Comparison of ENCODE assay signal across 25 cellular contexts in genomic region chr3:10337323-10338163, GRCh38. TPM values are rescaled to one million over a fixed set of nuclear protein-coding genes. Genes with fewer than 3 reads are reported as not detected.
DNase-seq lines count a peak whose midpoint lies in the region; FAIRE-seq and TF ChIP-seq lines count a peak whose summit lies in the region.
"Had no signal": no experiment of that assay in that cellular context is flagged by ENCODE, and none has a peak within 500 bp of the region (broad histone marks: within the 10 kb centered on the region; RNA-seq: fewer than 3 reads in every experiment).

No MANE protein-coding gene starts in this region.

- TF ChIP-seq CTCF in DOHH2 (IDR thresholded peaks at IDR 0.05; ENCODE audit: low read depth, low read length, poor library complexity, severe bottlenecking), result peak; percentile 8
- no peak for TF ChIP-seq CTCF in GM10266 (IDR thresholded peaks at IDR 0.05; ENCODE audit: control insufficient read depth, insufficient read depth, low read depth, missing control alignments)
- TF ChIP-seq CTCF in brain microvascular endothelial cell (IDR thresholded peaks at IDR 0.05; ENCODE audit: low read depth, low read length, missing control alignments), result no peak

- peak overlapping the region in 2 of 10 experiments; percentile 5 to 6; a peak in 1 of 20 replicates for H3K4me3 ChIP-seq in BLaER1 treated with 17β-estradiol and CSF1 and Interleukin-3, amounts not matched to agents 10 nM and 100 nM
- no peak overlapping the region for H3K4me3 ChIP-seq in DOHH2 (ENCODE audit: low read length)
- H3K4me3 ChIP-seq in small intestine (ENCODE audit: low read depth in 1 of 2, low read length in 2 of 2), result no peak overlapping the region
- no peak overlapping the region for H3K4me3 ChIP-seq in brain microvascular endothelial cell (ENCODE audit: low read depth, low read length)
- H3K4me3 ChIP-seq: heart left ventricle had no signal

- WGBS in small intestine, 3 donors, result 49 to 63% (median 58%) methylated on average over 14 to 20 of the region's 20 CpGs

- H3K36me3 ChIP-seq in BLaER1 treated with 17β-estradiol and CSF1 and Interleukin-3, amounts not matched to agents 10 nM and 100 nM, result peaks cover 0 to 24% (median 0%) of the 10 kb centered on the region in 11 experiments; a peak in 5 of 22 replicates
- H3K36me3 ChIP-seq in DOHH2 (ENCODE audit: control insufficient read depth, low read length) (no peaks in the 10 kb centered on the region), small intestine (ENCODE audit: control insufficient read depth in 2 of 2, insufficient read depth in 2 of 2, low read length in 2 of 2) (no peaks in the 10 kb centered on the region), brain microvascular endothelial cell (replicated peaks) (no peaks in the 10 kb centered on the region)
- H3K36me3 ChIP-seq: heart left ventricle had no signal

- 0 out of 22 replicates have a peak, but pooled peaks cover 0 to 5% (median 0%) of the 10 kb centered on the region in 11 experiments for H4K20me1 ChIP-seq in BLaER1 treated with 17β-estradiol and CSF1 and Interleukin-3, amounts not matched to agents 10 nM and 100 nM
- H4K20me1 ChIP-seq in DOHH2 (ENCODE audit: control insufficient read depth, insufficient read depth, low read depth, low read length), result no peaks in the 10 kb centered on the region

- in situ Hi-C loops in brain microvascular endothelial cell (cut with HindIII; ENCODE audit: low pct_ligation_motif_present, low sequenced_read_pairs), result no loop called here

- H3K4me2 ChIP-seq in BLaER1 treated with 17β-estradiol and CSF1 and Interleukin-3, amounts not matched to agents 10 nM and 100 nM, result peak overlapping the region; percentile 82 to 99 (median 94)
- H3K4me2 ChIP-seq in DOHH2 (ENCODE audit: low read length), result no peak overlapping the region

- H3K79me2 ChIP-seq in DOHH2 (ENCODE audit: control insufficient read depth, low read length), result no peaks in the 10 kb centered on the region
- H3K79me2 ChIP-seq: parathyroid adenoma had no signal

- H3K9me3 ChIP-seq in BLaER1 treated with 17β-estradiol and CSF1 and Interleukin-3, amounts not matched to agents 10 nM and 100 nM (replicated peaks in 1 of 11), result no peaks in the 10 kb centered on the region
- no peaks in the 10 kb centered on the region for H3K9me3 ChIP-seq in DOHH2 (ENCODE audit: control insufficient read depth, insufficient read depth, low read length)
- H3K9me3 ChIP-seq in small intestine (ENCODE audit: control insufficient read depth, low read depth), result no peaks in the 10 kb centered on the region
- H3K9me3 ChIP-seq: heart left ventricle had no signal

- DNase-seq in NCI-H510A (lab: John Stamatoyannopoulos, UW) (peak; percentile 29), left kidney (ENCODE audit: low read depth, low spot score) (peak; percentile 23), GM10266 (ENCODE audit: extremely low spot score) (no peak), small intestine (no peak), brain microvascular endothelial cell (no peak)
- DNase-seq: activated CD4-positive, CD25-positive, alpha-beta regulatory T cell treated with anti-CD3 and anti-CD28 coated beads, Interleukin-2, amount 50 U/mL, for 72 hours; activated CD8-positive, alpha-beta memory T cell treated with anti-CD3 and anti-CD28 coated beads for 24 hours; activated naive CD4-positive, alpha-beta T cell treated with anti-CD3 and anti-CD28 coated beads for 36 hours; activated T-cell treated with anti-CD3 and anti-CD28 coated beads, Interleukin-2, amount 50 U/mL, for 48 hours; aorta; CD4-positive, CD25-positive, alpha-beta regulatory T cell; DMS153; Kasumi-1; left cardiac atrium; natural killer cell; NCI-H1048; NCI-H2081 treated with DMSO at 0.1 percent for 48 hours; right cardiac atrium; stimulated activated CD8-positive, alpha-beta memory T cell treated with anti-CD3 and anti-CD28 coated beads, Interleukin-4, amount 100 ng/mL, for 48 hours; T-cell had no signal

- no peak for FAIRE-seq in small intestine (lab: Jason Lieb, UNC)
- FAIRE-seq: GM12891 had no signal

- no peaks in the 10 kb centered on the region for H3K27me3 ChIP-seq in BLaER1 treated with 17β-estradiol and CSF1 and Interleukin-3, amounts not matched to agents 10 nM and 100 nM
- H3K27me3 ChIP-seq in DOHH2 (ENCODE audit: control insufficient read depth, low read length) (no peaks in the 10 kb centered on the region), small intestine (ENCODE audit: control insufficient read depth in 2 of 2, insufficient read depth in 2 of 2, low read length in 2 of 2) (no peaks in the 10 kb centered on the region), brain microvascular endothelial cell (replicated peaks) (no peaks in the 10 kb centered on the region)

- H3K9me2 ChIP-seq in DOHH2 (replicated peaks; ENCODE audit: control insufficient read depth, low read length), result no peaks in the 10 kb centered on the region

- peaks cover 49 to 100% (median 91%) of the 10 kb centered on the region in 10 experiments for H3K4me1 ChIP-seq in BLaER1 treated with 17β-estradiol and CSF1 and Interleukin-3, amounts not matched to agents 10 nM and 100 nM
- peaks cover 18% of the 10 kb centered on the region for H3K4me1 ChIP-seq in DOHH2 (ENCODE audit: control insufficient read depth, low read length)
- no peaks in the 10 kb centered on the region for H3K4me1 ChIP-seq in small intestine (ENCODE audit: control insufficient read depth in 2 of 2, insufficient read depth in 1 of 2, low read depth in 1 of 2, low read length in 1 of 2)
- H3K4me1 ChIP-seq: heart left ventricle, parathyroid adenoma had no signal

- no peaks in the 10 kb centered on the region for H3F3A ChIP-seq in DOHH2 (ENCODE audit: control insufficient read depth, insufficient read depth)

- H3K9ac ChIP-seq in BLaER1 treated with 17β-estradiol and CSF1 and Interleukin-3, amounts not matched to agents 10 nM and 100 nM, result peak overlapping the region in 8 of 11 experiments; percentile 2 to 72 (median 44); a peak in 11 of 22 replicates
- H3K9ac ChIP-seq: parathyroid adenoma had no signal

- H3K27ac ChIP-seq in BLaER1 treated with 17β-estradiol and CSF1 and Interleukin-3, amounts not matched to agents 10 nM and 100 nM, result peak overlapping the region in 8 of 11 experiments; percentile 30 to 76 (median 68); a peak in 13 of 22 replicates
- H3K27ac ChIP-seq in DOHH2 (ENCODE audit: low read depth, low read length) (no peak overlapping the region), small intestine (ENCODE audit: low read depth in 1 of 2, low read length in 1 of 2) (no peak overlapping the region), brain microvascular endothelial cell (no peak overlapping the region)
- H3K27ac ChIP-seq: heart left ventricle, parathyroid adenoma had no signal

RNA-seq across cellular contexts. Expression of gene SEC13, which starts 16.6 kb away (rescaled TPM):
- polyA plus RNA-seq in small intestine, result 100 to 1,000 TPM; 179 to 349 (median 239) TPM

RNA-seq across cellular contexts. Expression of gene GHRL, which starts 44.8 kb away (rescaled TPM):
- polyA plus RNA-seq in small intestine, result 10 to 100 TPM; 10.8 to 21.9 (median 18.2) TPM

Comparison
In these comparisons a context has a peak if more than half of its experiments do, and no peak if none do; other contexts are left out.
1. H3K27ac ChIP-seq: peak in BLaER1 treated with 17β-estradiol and CSF1 and Interleukin-3, amounts not matched to agents 10 nM and 100 nM (8 of 11); none in DOHH2 (single experiment), small intestine (0 of 2) and brain microvascular endothelial cell (single experiment).
2. DNase-seq: peak in NCI-H510A (single experiment) and left kidney (single experiment); none in GM10266 (single experiment), small intestine (single experiment) and brain microvascular endothelial cell (single experiment).